1 cellular context compared by ENCODE assay signal in the genomic region with DNA sequence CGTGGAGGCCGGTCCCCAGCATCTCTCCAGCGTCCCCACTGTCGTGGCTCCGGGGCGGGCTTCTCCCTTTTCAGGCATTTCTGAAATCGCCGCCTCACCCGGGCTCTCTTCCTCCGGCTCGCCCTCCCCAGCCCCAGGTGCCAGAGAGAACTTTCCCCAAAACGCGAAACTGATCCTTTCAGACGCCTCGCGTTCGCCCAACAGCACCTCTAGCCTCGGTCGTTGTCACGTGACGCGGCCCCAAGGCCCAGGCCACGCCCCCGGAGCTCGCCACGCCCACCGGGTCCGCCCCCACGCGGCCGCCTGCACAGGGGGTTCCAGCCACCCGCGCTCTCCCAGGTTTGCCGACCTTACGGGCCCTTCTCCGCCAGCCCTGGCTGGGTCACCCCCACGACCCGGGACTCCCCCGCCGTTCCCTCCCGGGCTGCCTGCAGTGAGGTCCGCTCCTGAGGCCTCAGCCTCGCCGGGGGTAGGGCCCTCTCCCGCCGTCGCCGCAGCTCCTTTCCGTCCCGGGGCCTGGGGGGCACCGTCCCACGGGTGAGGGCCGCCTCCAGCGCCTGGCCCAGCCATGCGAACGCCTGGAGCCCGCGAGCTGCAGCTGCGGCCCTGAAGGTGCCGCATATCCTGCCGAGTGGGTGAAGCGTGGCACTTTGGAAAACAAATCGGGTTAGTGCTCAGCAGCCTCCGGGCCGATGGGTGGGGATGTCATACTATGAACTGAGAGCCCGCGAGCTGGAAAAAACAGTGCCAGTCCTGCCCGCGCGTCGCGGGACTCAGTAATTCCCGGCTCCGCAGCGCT.
TF ChIP-seq lines count a peak whose summit lies in the region.

No MANE protein-coding gene starts in this region.

TF ChIP-seq in HepG2, 621 proteins besides CTCF, POLR2A, EP300 and RAD21 (continued from another document and continues in another):
- TF ChIP-seq SNAPC2 (CRISPR knock-in tag; IDR thresholded peaks at IDR 0.05) (no peak), ZFP62 (CRISPR knock-in tag; IDR thresholded peaks at IDR 0.05) (no peak), ZNF570 (CRISPR knock-in tag; IDR thresholded peaks at IDR 0.05; ENCODE audit: borderline replicate concordance) (no peak), ZNF431 (CRISPR knock-in tag; IDR thresholded peaks at IDR 0.05; ENCODE audit: borderline replicate concordance, low read depth) (0 out of 2 replicates have a peak, but pooled peaks have one; percentile 25), U2AF2 (IDR thresholded peaks at IDR 0.05; ENCODE audit: low read depth, low read length) (no peak), MATR3 (CRISPR knock-in tag; IDR thresholded peaks at IDR 0.05) (no peak), ZNF383 (CRISPR knock-in tag; IDR thresholded peaks at IDR 0.05; ENCODE audit: borderline replicate concordance) (no peak), ZNF484 (CRISPR knock-in tag; IDR thresholded peaks at IDR 0.05; ENCODE audit: borderline replicate concordance, low read depth) (no peak), LCORL (IDR thresholded peaks at IDR 0.05) (no peak), LCORL (CRISPR knock-in tag; IDR thresholded peaks at IDR 0.05) (peak; percentile 65), YEATS4 (CRISPR knock-in tag; IDR thresholded peaks at IDR 0.05; ENCODE audit: borderline replicate concordance) (peak; percentile 68; the same call in 1 of the 2 replicates), ZNF577 (CRISPR knock-in tag; IDR thresholded peaks at IDR 0.05; ENCODE audit: borderline replicate concordance, low read depth) (no peak), KLF6 (CRISPR knock-in tag; IDR thresholded peaks at IDR 0.05) (0 out of 2 replicates have a peak, but pooled peaks have one; percentile 47), RBM39 (IDR thresholded peaks at IDR 0.05; ENCODE audit: low read depth, low read length, poor library complexity, severe bottlenecking) (no peak), PITX1 (CRISPR knock-in tag; IDR thresholded peaks at IDR 0.05) (no peak), POLR2G (IDR thresholded peaks at IDR 0.05; ENCODE audit: low read depth, low read length) (no peak), ZMYM2 (CRISPR knock-in tag; IDR thresholded peaks at IDR 0.05) (peak; percentile 27; the same call in 1 of the 2 replicates), ZNF24 (IDR thresholded peaks at IDR 0.05) (no peak), ZNF878 (CRISPR knock-in tag; IDR thresholded peaks at IDR 0.05) (no peak; the same call in 1 of the 2 replicates), KLF11 (CRISPR knock-in tag; IDR thresholded peaks at IDR 0.05) (no peak), ZMYM4 (CRISPR knock-in tag; IDR thresholded peaks at IDR 0.05) (peak; percentile 58; the same call in 1 of the 2 replicates), RAD51 (IDR thresholded peaks at IDR 0.05; ENCODE audit: borderline replicate concordance) (peak; percentile 95), MAZ (IDR thresholded peaks at IDR 0.05; ENCODE audit: borderline replicate concordance, low read depth, low read length) (no peak), MAZ (CRISPR knock-in tag; IDR thresholded peaks at IDR 0.05; ENCODE audit: low read depth) (peak; percentile 72), ZNF430 (CRISPR knock-in tag; IDR thresholded peaks at IDR 0.05) (peak; percentile 86), ZNF619 (CRISPR knock-in tag; IDR thresholded peaks at IDR 0.05) (no peak; the same call in 1 of the 2 replicates), RFX1 (IDR thresholded peaks at IDR 0.05) (no peak), ZFP36 (IDR thresholded peaks at IDR 0.05; ENCODE audit: borderline replicate concordance, low read depth, low read length, partially characterized antibody) (no peak), CBX1 (IDR thresholded peaks at IDR 0.05; ENCODE audit: low read depth) (no peak)
- TF ChIP-seq, protein P1, sequence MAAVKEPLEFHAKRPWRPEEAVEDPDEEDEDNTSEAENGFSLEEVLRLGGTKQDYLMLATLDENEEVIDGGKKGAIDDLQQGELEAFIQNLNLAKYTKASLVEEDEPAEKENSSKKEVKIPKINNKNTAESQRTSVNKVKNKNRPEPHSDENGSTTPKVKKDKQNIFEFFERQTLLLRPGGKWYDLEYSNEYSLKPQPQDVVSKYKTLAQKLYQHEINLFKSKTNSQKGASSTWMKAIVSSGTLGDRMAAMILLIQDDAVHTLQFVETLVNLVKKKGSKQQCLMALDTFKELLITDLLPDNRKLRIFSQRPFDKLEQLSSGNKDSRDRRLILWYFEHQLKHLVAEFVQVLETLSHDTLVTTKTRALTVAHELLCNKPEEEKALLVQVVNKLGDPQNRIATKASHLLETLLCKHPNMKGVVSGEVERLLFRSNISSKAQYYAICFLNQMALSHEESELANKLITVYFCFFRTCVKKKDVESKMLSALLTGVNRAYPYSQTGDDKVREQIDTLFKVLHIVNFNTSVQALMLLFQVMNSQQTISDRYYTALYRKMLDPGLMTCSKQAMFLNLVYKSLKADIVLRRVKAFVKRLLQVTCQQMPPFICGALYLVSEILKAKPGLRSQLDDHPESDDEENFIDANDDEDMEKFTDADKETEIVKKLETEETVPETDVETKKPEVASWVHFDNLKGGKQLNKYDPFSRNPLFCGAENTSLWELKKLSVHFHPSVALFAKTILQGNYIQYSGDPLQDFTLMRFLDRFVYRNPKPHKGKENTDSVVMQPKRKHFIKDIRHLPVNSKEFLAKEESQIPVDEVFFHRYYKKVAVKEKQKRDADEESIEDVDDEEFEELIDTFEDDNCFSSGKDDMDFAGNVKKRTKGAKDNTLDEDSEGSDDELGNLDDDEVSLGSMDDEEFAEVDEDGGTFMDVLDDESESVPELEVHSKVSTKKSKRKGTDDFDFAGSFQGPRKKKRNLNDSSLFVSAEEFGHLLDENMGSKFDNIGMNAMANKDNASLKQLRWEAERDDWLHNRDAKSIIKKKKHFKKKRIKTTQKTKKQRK (IDR thresholded peaks at IDR 0.05; ENCODE audit: low read length), result no peak
- TF ChIP-seq, protein P2, sequence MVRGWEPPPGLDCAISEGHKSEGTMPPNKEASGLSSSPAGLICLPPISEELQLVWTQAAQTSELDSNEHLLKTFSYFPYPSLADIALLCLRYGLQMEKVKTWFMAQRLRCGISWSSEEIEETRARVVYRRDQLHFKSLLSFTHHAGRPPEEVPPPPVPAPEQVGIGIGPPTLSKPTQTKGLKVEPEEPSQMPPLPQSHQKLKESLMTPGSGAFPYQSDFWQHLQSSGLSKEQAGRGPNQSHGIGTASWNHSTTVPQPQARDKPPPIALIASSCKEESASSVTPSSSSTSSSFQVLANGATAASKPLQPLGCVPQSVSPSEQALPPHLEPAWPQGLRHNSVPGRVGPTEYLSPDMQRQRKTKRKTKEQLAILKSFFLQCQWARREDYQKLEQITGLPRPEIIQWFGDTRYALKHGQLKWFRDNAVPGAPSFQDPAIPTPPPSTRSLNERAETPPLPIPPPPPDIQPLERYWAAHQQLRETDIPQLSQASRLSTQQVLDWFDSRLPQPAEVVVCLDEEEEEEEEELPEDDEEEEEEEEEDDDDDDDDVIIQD (CRISPR knock-in tag; IDR thresholded peaks at IDR 0.05; ENCODE audit: low read depth), result no peak
- TF ChIP-seq, protein P3, sequence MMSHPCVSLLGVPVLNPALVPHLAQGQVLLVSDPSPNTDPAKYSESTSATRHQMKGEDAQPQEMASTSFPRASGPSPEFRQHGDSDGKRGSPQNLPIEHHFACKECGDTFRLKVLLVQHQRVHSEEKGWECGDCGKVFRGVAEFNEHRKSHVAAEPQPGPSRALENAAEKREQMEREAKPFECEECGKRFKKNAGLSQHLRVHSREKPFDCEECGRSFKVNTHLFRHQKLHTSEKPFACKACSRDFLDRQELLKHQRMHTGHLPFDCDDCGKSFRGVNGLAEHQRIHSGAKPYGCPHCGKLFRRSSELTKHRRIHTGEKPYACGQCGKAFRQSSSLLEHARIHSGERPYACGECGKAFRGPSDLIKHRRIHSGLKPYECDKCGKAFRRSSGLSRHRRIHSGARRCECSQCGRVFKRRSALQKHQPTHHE (CRISPR knock-in tag; IDR thresholded peaks at IDR 0.05; ENCODE audit: borderline replicate concordance), result no peak
- TF ChIP-seq, protein P4, sequence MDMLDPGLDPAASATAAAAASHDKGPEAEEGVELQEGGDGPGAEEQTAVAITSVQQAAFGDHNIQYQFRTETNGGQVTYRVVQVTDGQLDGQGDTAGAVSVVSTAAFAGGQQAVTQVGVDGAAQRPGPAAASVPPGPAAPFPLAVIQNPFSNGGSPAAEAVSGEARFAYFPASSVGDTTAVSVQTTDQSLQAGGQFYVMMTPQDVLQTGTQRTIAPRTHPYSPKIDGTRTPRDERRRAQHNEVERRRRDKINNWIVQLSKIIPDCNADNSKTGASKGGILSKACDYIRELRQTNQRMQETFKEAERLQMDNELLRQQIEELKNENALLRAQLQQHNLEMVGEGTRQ (IDR thresholded peaks at IDR 0.05; ENCODE audit: low read depth, low read length), result peak; percentile 88
- TF ChIP-seq, protein P4 (CRISPR knock-in tag; IDR thresholded peaks at IDR 0.05; ENCODE audit: borderline replicate concordance), result peak; percentile 96; the same call in 1 of the 2 replicates
- TF ChIP-seq, protein P5, sequence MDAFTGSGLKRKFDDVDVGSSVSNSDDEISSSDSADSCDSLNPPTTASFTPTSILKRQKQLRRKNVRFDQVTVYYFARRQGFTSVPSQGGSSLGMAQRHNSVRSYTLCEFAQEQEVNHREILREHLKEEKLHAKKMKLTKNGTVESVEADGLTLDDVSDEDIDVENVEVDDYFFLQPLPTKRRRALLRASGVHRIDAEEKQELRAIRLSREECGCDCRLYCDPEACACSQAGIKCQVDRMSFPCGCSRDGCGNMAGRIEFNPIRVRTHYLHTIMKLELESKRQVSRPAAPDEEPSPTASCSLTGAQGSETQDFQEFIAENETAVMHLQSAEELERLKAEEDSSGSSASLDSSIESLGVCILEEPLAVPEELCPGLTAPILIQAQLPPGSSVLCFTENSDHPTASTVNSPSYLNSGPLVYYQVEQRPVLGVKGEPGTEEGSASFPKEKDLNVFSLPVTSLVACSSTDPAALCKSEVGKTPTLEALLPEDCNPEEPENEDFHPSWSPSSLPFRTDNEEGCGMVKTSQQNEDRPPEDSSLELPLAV (CRISPR knock-in tag; conservative IDR thresholded peaks at IDR 0.05; ENCODE audit: low read depth), result no peak
- TF ChIP-seq, protein P6, sequence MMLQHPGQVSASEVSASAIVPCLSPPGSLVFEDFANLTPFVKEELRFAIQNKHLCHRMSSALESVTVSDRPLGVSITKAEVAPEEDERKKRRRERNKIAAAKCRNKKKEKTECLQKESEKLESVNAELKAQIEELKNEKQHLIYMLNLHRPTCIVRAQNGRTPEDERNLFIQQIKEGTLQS (CRISPR knock-in tag; IDR thresholded peaks at IDR 0.05), result no peak; the same call in 1 of the 2 replicates
- TF ChIP-seq, protein P7, sequence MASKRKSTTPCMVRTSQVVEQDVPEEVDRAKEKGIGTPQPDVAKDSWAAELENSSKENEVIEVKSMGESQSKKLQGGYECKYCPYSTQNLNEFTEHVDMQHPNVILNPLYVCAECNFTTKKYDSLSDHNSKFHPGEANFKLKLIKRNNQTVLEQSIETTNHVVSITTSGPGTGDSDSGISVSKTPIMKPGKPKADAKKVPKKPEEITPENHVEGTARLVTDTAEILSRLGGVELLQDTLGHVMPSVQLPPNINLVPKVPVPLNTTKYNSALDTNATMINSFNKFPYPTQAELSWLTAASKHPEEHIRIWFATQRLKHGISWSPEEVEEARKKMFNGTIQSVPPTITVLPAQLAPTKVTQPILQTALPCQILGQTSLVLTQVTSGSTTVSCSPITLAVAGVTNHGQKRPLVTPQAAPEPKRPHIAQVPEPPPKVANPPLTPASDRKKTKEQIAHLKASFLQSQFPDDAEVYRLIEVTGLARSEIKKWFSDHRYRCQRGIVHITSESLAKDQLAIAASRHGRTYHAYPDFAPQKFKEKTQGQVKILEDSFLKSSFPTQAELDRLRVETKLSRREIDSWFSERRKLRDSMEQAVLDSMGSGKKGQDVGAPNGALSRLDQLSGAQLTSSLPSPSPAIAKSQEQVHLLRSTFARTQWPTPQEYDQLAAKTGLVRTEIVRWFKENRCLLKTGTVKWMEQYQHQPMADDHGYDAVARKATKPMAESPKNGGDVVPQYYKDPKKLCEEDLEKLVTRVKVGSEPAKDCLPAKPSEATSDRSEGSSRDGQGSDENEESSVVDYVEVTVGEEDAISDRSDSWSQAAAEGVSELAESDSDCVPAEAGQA (IDR thresholded peaks at IDR 0.05; ENCODE audit: low read depth), result no peak
- TF ChIP-seq, protein P7 (CRISPR knock-in tag; IDR thresholded peaks at IDR 0.05; ENCODE audit: borderline replicate concordance), result no peak; the same call in 1 of the 2 replicates
- TF ChIP-seq, protein P8, sequence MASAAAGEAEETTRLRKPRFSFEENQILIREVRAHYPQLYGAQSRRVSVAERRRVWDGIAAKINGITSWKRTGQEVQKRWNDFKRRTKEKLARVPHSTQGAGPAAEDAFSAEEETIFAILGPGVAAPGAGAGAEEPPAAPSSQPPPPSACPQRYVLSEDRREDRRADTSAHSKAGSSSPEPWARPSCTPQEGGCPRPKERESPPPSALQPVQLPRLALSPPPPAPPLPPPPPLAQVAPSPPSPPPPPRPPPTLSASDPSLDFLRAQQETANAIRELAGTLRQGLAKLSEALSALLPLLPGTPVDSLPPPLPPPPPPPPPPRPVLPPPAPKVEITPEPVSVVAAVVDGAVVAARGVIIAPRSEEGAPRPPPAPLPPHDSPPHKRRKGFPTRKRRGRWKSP (CRISPR knock-in tag; IDR thresholded peaks at IDR 0.05), result 0 out of 2 replicates have a peak, but pooled peaks have one; percentile 19
- TF ChIP-seq, protein P9, sequence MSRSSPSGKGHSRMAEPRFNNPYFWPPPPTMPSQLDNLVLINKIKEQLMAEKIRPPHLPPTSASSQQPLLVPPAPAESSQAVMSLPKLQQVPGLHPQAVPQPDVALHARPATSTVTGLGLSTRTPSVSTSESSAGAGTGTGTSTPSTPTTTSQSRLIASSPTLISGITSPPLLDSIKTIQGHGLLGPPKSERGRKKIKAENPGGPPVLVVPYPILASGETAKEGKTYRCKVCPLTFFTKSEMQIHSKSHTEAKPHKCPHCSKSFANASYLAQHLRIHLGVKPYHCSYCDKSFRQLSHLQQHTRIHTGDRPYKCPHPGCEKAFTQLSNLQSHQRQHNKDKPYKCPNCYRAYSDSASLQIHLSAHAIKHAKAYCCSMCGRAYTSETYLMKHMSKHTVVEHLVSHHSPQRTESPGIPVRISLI (CRISPR knock-in tag; IDR thresholded peaks at IDR 0.05; ENCODE audit: borderline replicate concordance), result no peak
